Comparison of ENCODE assay signal across 10 cellular contexts in the genomic region with DNA sequence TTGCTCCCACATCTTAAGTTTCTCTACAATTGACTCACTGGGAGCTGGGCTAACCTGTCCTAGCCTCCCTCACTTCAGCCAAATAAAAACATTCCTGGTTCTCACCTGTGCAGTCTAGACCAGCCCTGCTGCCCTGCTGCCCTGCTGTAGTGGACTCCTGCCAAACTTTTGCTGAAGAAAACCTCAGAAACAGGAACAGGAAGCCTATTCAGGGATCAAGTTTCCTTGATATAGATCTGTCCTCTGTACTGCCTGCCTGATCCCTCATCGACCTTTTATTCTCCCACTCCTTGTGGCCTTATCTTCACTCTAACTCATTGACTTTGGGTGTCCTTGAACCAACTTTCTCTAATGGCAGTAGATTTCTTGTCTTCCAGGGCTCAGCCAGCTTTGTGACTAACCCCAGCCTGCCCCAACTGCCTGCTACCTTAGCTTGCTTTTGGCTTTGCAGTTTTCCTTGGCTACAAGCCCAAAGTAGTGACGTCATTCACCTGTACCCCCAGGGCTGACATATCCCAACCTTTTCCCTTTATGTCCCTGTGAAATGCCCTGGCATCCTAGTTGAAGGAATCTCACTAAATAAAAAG.
DNase-seq lines count a peak whose midpoint lies in the region; ATAC-seq and TF ChIP-seq lines count a peak whose summit lies in the region.
"Had no signal": no experiment of that assay in that cellular context is flagged by ENCODE, and none has a peak within 500 bp of the region (broad histone marks: within the 10 kb centered on the region; RNA-seq: fewer than 3 reads in every experiment).

No MANE protein-coding gene starts in this region.

- no peaks in the 10 kb centered on the region for H3K9me3 Mint-ChIP-seq in CD8-positive, alpha-beta T cell
- H3K9me3 Mint-ChIP-seq: memory B cell had no signal

- peaks cover 0 to 10% (median 2%) of the 10 kb centered on the region in 4 donors for H3K4me1 ChIP-seq in stomach
- H3K4me1 ChIP-seq in CD8-positive, alpha-beta T cell (ENCODE audit: insufficient read depth, low read length): no peaks in the 10 kb centered on the region

- DNase-seq in NOMO-1 treated with DMSO at 0.1 percent for 48 hours (lab: John Stamatoyannopoulos, UW; ENCODE audit: unreplicated experiment): peak; percentile 8
- no peak for DNase-seq in NOMO-1 treated with dmso at 0.1 percent for 144 hours (lab: John Stamatoyannopoulos, UW; ENCODE audit: unreplicated experiment)
- DNase-seq in NCI-H69 (lab: John Stamatoyannopoulos, UW): peak; percentile 21
- DNase-seq in epithelial cell of prostate (ENCODE audit: low read depth, low spot score): peak; percentile 86
- DNase-seq in stomach: peak; percentile 74
- DNase-seq in CD8-positive, alpha-beta T cell: no peak
- no peak for DNase-seq in GDM1 (lab: John Stamatoyannopoulos, UW)
- DNase-seq in putamen (ENCODE audit: low spot score): no peak
- DNase-seq: activated gamma-delta T cell had no signal

- intact Hi-C loops in stomach (cut with DNase I; ENCODE audit: low total_unique reads): no loop called here
- intact Hi-C loops in CD8-positive, alpha-beta T cell (cut with DNase I, micrococcal nuclease): no loop called here

- TF ChIP-seq EP300 in stomach (IDR thresholded peaks at IDR 0.05): no peak

- H3K4me3 Mint-ChIP-seq in CD8-positive, alpha-beta T cell: no peak overlapping the region
- H3K4me3 Mint-ChIP-seq: memory B cell had no signal

- peak overlapping the region; percentile 51 for H3K27ac ChIP-seq in epithelial cell of prostate
- peak overlapping the region; percentile 10 to 61 (median 34) for H3K27ac ChIP-seq in stomach
- H3K27ac ChIP-seq in CD8-positive, alpha-beta T cell (ENCODE audit: low read depth, low read length): no peak overlapping the region

- CTCF ChIA-PET in CD8-positive, alpha-beta T cell (lab: Charles Lee): no interaction called here

- no peak for ATAC-seq in CD8-positive, alpha-beta T cell

- H3K9me3 ChIP-seq in stomach: no peaks in the 10 kb centered on the region
- no peaks in the 10 kb centered on the region for H3K9me3 ChIP-seq in CD8-positive, alpha-beta T cell (ENCODE audit: low read length)

- H3K27ac Mint-ChIP-seq in CD8-positive, alpha-beta T cell: no peak overlapping the region
- H3K27ac Mint-ChIP-seq: memory B cell had no signal

- WGBS in stomach, 5 donors: 10 to 23% (median 12%) methylated on average over 2 of the region's 2 CpGs

- H3K4me1 Mint-ChIP-seq in CD8-positive, alpha-beta T cell (ENCODE audit: low read depth): no peaks in the 10 kb centered on the region
- H3K4me1 Mint-ChIP-seq: memory B cell had no signal

- H3K36me3 Mint-ChIP-seq in CD8-positive, alpha-beta T cell: no peaks in the 10 kb centered on the region
- H3K36me3 Mint-ChIP-seq: memory B cell had no signal

- H3K4me3 ChIP-seq in stomach: no peak overlapping the region
- no peak overlapping the region for H3K4me3 ChIP-seq in CD8-positive, alpha-beta T cell (ENCODE audit: low read depth, low read length)

- no peak for TF ChIP-seq CTCF in stomach (IDR thresholded peaks at IDR 0.05)
- TF ChIP-seq CTCF in CD8-positive, alpha-beta T cell (IDR thresholded peaks at IDR 0.05): no peak

- POLR2A ChIA-PET in CD8-positive, alpha-beta T cell (lab: Charles Lee): no interaction called here

- H3K27me3 Mint-ChIP-seq in CD8-positive, alpha-beta T cell (ENCODE audit: low read depth): no peaks in the 10 kb centered on the region

- H3K36me3 ChIP-seq in stomach: no peaks in the 10 kb centered on the region
- no peaks in the 10 kb centered on the region for H3K36me3 ChIP-seq in CD8-positive, alpha-beta T cell (ENCODE audit: insufficient read depth, low read length)

- no peak for TF ChIP-seq POLR2A in stomach (IDR thresholded peaks at IDR 0.05)

- no peaks in the 10 kb centered on the region for H3K27me3 ChIP-seq in stomach
- H3K27me3 ChIP-seq in CD8-positive, alpha-beta T cell (ENCODE audit: insufficient read depth, low read length): no peaks in the 10 kb centered on the region

Comparison
In these comparisons a context has a peak if more than half of its experiments do, and no peak if none do; other contexts are left out.
1. DNase-seq: peak in NOMO-1 treated with DMSO at 0.1 percent for 48 hours (single experiment), NCI-H69 (single experiment), epithelial cell of prostate (single experiment) and stomach (single experiment); none in NOMO-1 treated with dmso at 0.1 percent for 144 hours (single experiment), CD8-positive, alpha-beta T cell (0 of 7), GDM1 (single experiment) and putamen (single experiment).